In the genomic region with DNA sequence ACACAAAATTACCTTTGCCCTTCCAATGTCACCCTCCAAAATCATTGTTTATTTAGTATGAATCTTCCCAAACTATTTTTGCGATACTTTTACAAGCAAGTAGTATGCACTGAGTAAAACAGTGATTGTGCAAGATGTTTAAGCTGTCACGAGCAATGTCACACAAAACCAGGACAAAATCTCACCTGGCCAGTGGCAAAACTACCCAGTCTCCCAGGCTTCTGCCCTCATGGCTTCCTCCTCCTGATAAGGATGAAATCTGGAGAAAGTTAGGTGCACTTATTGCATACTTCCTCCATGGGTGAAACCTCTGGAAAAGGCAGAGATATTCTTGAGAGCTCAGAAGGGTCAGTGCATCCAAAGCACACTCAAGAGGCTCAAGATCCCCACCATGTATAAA, we compare ENCODE assay signal across 26 cellular contexts.
DNase-seq lines count a peak whose midpoint lies in the region; ATAC-seq, FAIRE-seq and TF ChIP-seq lines count a peak whose summit lies in the region.
"Had no signal": no experiment of that assay in that cellular context is flagged by ENCODE, and none has a peak within 500 bp of the region (broad histone marks: within the 10 kb centered on the region; RNA-seq: fewer than 3 reads in every experiment).

No MANE protein-coding gene starts in this region.

- H3K4me2 ChIP-seq in IMR-90 (ENCODE audit: low read depth, low read length) (no peak overlapping the region), neural progenitor cell (no peak overlapping the region)
- H3K4me2 ChIP-seq: BLaER1 had no signal

- no peaks in the 10 kb centered on the region for H3K9me1 ChIP-seq in IMR-90 (ENCODE audit: insufficient read depth, low read length)

- H2BK120ac ChIP-seq in IMR-90 (ENCODE audit: low read depth, low read length), result no peak overlapping the region

- TF ChIP-seq CTCF in IMR-90 (conservative IDR thresholded peaks at IDR 0.05; ENCODE audit: low read depth, low read length), result no peak
- TF ChIP-seq CTCF in neural progenitor cell (IDR thresholded peaks at IDR 0.05), result no peak

- POLR2A ChIA-PET in IMR-90 (lab: Charles Lee; ENCODE audit: unreplicated experiment), result no interaction called here

- H4K20me1 ChIP-seq in IMR-90 (ENCODE audit: insufficient read depth, low read length) (no peaks in the 10 kb centered on the region), neural progenitor cell (ENCODE audit: low read depth) (no peaks in the 10 kb centered on the region)
- H4K20me1 ChIP-seq: BLaER1 had no signal

- H2AK9ac ChIP-seq in IMR-90 (replicated peaks; ENCODE audit: low read depth, low read length, poor library complexity), result no peak overlapping the region

- no peak for TF ChIP-seq RAD21 in IMR-90 (IDR thresholded peaks at IDR 0.05; ENCODE audit: low read length)

- H4K5ac ChIP-seq in IMR-90 (ENCODE audit: low read depth, low read length), result no peak overlapping the region

- H3K36me3 ChIP-seq in IMR-90 (ENCODE audit: control insufficient read depth, insufficient read depth, low read length) (no peaks in the 10 kb centered on the region), neural progenitor cell (no peaks in the 10 kb centered on the region)
- H3K36me3 ChIP-seq: BE2C, BLaER1 had no signal

- peaks cover 3% of the 10 kb centered on the region for H3K27me3 Mint-ChIP-seq in neural progenitor cell (ENCODE audit: insufficient read depth, low read depth)
- H3K27me3 Mint-ChIP-seq: CD4-positive, CD25-positive, alpha-beta regulatory T cell had no signal

- TF ChIP-seq POLR2A in H54 (IDR thresholded peaks at IDR 0.05; ENCODE audit: low read depth, low read length) (no peak), IMR-90 (IDR thresholded peaks at IDR 0.05; ENCODE audit: low read depth, low read length) (no peak)

- dilution Hi-C loops in IMR-90 (cut with HindIII; ENCODE audit: low sequenced_read_pairs, unreplicated experiment), result no loop called here

- H3K4me1 ChIP-seq in IMR-90 (ENCODE audit: control insufficient read depth, insufficient read depth, low read length) (peaks cover 2% of the 10 kb centered on the region; the same call in 1 of the 2 replicates), neural progenitor cell (peaks cover 15% of the 10 kb centered on the region)
- H3K4me1 ChIP-seq: BE2C had no signal

- WGBS in IMR-90 (ENCODE audit: extremely low coverage in 2 of 2, insufficient read length in 1 of 2), 2 experiments, result no CpG with 5 or more reads among the region's 2 CpGs

- intact Hi-C loops in IMR-90 (cut with micrococcal nuclease), result no loop called here

- ATAC-seq in IMR-90 (ENCODE audit: low read depth), result no peak
- ATAC-seq: GM12878 had no signal

- no peaks in the 10 kb centered on the region for H3K79me1 ChIP-seq in IMR-90 (ENCODE audit: low read depth in 1 of 2, low read length in 2 of 2)

- no peak overlapping the region for H3K56ac ChIP-seq in IMR-90 (ENCODE audit: extremely low read depth, insufficient read depth, low read length)

- no peak for DNase-seq in H54 (ENCODE audit: insufficient read length, low spot score)
- no peak for DNase-seq in IMR-90
- no peak for DNase-seq in neural progenitor cell (ENCODE audit: low spot score)
- DNase-seq in NCI-H1694 treated with DMSO at 0.1 percent for 48 hours (lab: John Stamatoyannopoulos, UW), result no peak
- no peak for DNase-seq in SIG-M5 treated with dmso at 0.1 percent for 504 hours (lab: John Stamatoyannopoulos, UW; ENCODE audit: unreplicated experiment)
- DNase-seq: 8988T; ACHN; BE2C; C1 segment of cervical spinal cord; CD4-positive, alpha-beta memory T cell; CD4-positive, CD25-positive, alpha-beta regulatory T cell; CD8-positive, alpha-beta memory T cell; COR-L47; DMS 273 treated with DMSO at 0.1 percent for 48 hours; DMS153; DMS53; DMS79; DND-41; EL; GDM1 had no signal

- no peak overlapping the region for H4K8ac ChIP-seq in IMR-90 (ENCODE audit: low read depth in 2 of 2, low read length in 2 of 2)

- peaks cover 3% of the 10 kb centered on the region for H3K4me1 Mint-ChIP-seq in neural progenitor cell
- H3K4me1 Mint-ChIP-seq: CD14-positive monocyte; CD4-positive, CD25-positive, alpha-beta regulatory T cell; CD8-positive, alpha-beta memory T cell had no signal

- no peak overlapping the region for H3K4ac ChIP-seq in IMR-90 (ENCODE audit: low read depth, low read length)

- no peak overlapping the region for H2AK5ac ChIP-seq in IMR-90 (ENCODE audit: low read depth, low read length)

- no peaks in the 10 kb centered on the region for H3K79me2 ChIP-seq in neural progenitor cell (ENCODE audit: low read depth)

- H3K9me3 ChIP-seq in IMR-90 (ENCODE audit: control insufficient read depth, insufficient read depth, low read length) (no peaks in the 10 kb centered on the region), neural progenitor cell (ENCODE audit: low read depth) (no peaks in the 10 kb centered on the region)
- H3K9me3 ChIP-seq: BE2C, BLaER1 had no signal

- H4K91ac ChIP-seq in IMR-90 (ENCODE audit: insufficient read depth, low read depth, low read length), result no peak overlapping the region

- no peaks in the 10 kb centered on the region for H3F3A ChIP-seq in neural progenitor cell (ENCODE audit: low read depth)

- no peak overlapping the region for H2BK20ac ChIP-seq in IMR-90 (ENCODE audit: low read depth, low read length)

- H3K4me3 ChIP-seq in IMR-90 (ENCODE audit: insufficient read depth, low read depth, low read length) (no peak overlapping the region), neural progenitor cell (no peak overlapping the region)
- H3K4me3 ChIP-seq: BLaER1, GM12878 had no signal

- in situ Hi-C loops in IMR-90 (cut with MboI; ENCODE audit: low sequenced_read_pairs), result no loop called here

- H2BK15ac ChIP-seq in IMR-90 (ENCODE audit: low read depth, low read length), result no peak overlapping the region; the same call in 2 of the 3 replicates

- H3K14ac ChIP-seq in IMR-90 (replicated peaks; ENCODE audit: low read depth, low read length), result no peak overlapping the region

- no peaks in the 10 kb centered on the region for H3K9me3 Mint-ChIP-seq in neural progenitor cell

- no peak overlapping the region for H3K18ac ChIP-seq in IMR-90 (ENCODE audit: low read depth, low read length)

- H3K23ac ChIP-seq in IMR-90 (ENCODE audit: low read depth, low read length), result no peak overlapping the region

- H3K27ac Mint-ChIP-seq in neural progenitor cell, result no peak overlapping the region
- H3K27ac Mint-ChIP-seq: CD14-positive monocyte; CD4-positive, alpha-beta memory T cell; CD4-positive, CD25-positive, alpha-beta regulatory T cell; CD8-positive, alpha-beta memory T cell had no signal

- no peaks in the 10 kb centered on the region for H3K36me3 Mint-ChIP-seq in neural progenitor cell
- H3K36me3 Mint-ChIP-seq: CD14-positive monocyte; CD4-positive, alpha-beta memory T cell; CD4-positive, CD25-positive, alpha-beta regulatory T cell; CD8-positive, alpha-beta memory T cell had no signal

- no peaks in the 10 kb centered on the region for H3K27me3 ChIP-seq in IMR-90 (ENCODE audit: control insufficient read depth, insufficient read depth, low read length)
- H3K27me3 ChIP-seq in neural progenitor cell, result no peaks in the 10 kb centered on the region
- H3K27me3 ChIP-seq: BE2C, BLaER1 had no signal

- CTCF ChIA-PET in IMR-90 (lab: Yijun Ruan, JAX), result no interaction called here

- H2BK5ac ChIP-seq in IMR-90 (ENCODE audit: low read depth, low read length, poor library complexity, severe bottlenecking), result no peak overlapping the region

- no TSS peak for BruUV-seq in IMR-90 (replicated peaks; lab: Mats Ljungman, UMichigan)

- no peak overlapping the region for H3K4me3 Mint-ChIP-seq in neural progenitor cell
- H3K4me3 Mint-ChIP-seq: CD14-positive monocyte; CD4-positive, alpha-beta memory T cell; CD8-positive, alpha-beta memory T cell had no signal

- H3K9ac ChIP-seq in IMR-90 (ENCODE audit: low read depth, low read length) (no peak overlapping the region), neural progenitor cell (no peak overlapping the region)
- H3K9ac ChIP-seq: BLaER1 had no signal

- H2AFZ ChIP-seq in IMR-90 (replicated peaks; ENCODE audit: low read length, poor library complexity), result no peak overlapping the region
- peak overlapping the region; percentile 9 for H2AFZ ChIP-seq in neural progenitor cell (replicated peaks)

- FAIRE-seq in H54 (lab: Jason Lieb, UNC), result peak; percentile 23
- FAIRE-seq: A204.1, GM12878, GM12892, GM18507 had no signal

- H3K27ac ChIP-seq in IMR-90 (ENCODE audit: insufficient read depth, low read length), result no peak overlapping the region
- H3K27ac ChIP-seq in neural progenitor cell, result no peak overlapping the region
- H3K27ac ChIP-seq: BLaER1 had no signal

TF ChIP-seq in IMR-90, 13 proteins besides CTCF, POLR2A, EP300 and RAD21:
- no peak for TF ChIP-seq RCOR1 (IDR thresholded peaks at IDR 0.05; ENCODE audit: insufficient replicate concordance, low read length)
- TF ChIP-seq CEBPB (IDR thresholded peaks at IDR 0.05; ENCODE audit: low read depth, low read length), result peak; percentile 41; the same call in 1 of the 2 replicates
- no peak for TF ChIP-seq FOS (IDR thresholded peaks at IDR 0.05; ENCODE audit: low read depth, low read length)
- TF ChIP-seq, protein P1, sequence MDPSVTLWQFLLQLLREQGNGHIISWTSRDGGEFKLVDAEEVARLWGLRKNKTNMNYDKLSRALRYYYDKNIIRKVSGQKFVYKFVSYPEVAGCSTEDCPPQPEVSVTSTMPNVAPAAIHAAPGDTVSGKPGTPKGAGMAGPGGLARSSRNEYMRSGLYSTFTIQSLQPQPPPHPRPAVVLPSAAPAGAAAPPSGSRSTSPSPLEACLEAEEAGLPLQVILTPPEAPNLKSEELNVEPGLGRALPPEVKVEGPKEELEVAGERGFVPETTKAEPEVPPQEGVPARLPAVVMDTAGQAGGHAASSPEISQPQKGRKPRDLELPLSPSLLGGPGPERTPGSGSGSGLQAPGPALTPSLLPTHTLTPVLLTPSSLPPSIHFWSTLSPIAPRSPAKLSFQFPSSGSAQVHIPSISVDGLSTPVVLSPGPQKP (IDR thresholded peaks at IDR 0.05; ENCODE audit: borderline replicate concordance, low read depth, low read length), result no peak
- TF ChIP-seq USF2 (IDR thresholded peaks at IDR 0.05; ENCODE audit: low read depth, low read length), result no peak
